ENCODE assay signal across 10 cellular contexts in the genomic region with DNA sequence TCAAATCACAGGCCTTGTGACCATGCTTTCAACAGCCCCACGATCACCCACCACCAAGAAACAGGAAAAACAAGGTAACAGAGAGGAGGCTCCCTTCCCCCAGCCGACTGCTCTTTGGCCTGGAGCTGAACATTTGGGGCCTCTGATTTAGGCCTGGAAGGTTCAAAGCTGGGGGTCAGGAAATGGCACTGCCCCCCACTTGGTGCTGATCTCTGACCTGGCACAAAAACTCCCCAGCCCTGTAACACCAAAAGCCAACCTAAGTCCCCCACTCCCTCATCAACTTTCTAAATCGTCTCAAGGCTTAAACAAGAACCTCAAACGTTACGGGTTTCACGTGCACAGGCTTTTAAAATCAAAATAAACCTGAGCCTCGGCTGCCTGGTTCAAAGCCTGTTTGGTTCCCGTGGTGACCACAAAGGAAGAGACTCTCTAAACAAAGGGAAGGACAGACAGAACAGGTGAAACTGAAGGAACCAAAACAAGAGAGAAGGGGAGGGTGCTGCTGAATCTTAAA. TPM values are rescaled to one million over a fixed set of nuclear protein-coding genes. Genes with fewer than 3 reads are reported as not detected.
DNase-seq lines count a peak whose midpoint lies in the region; ATAC-seq and TF ChIP-seq lines count a peak whose summit lies in the region.
"Had no signal": no experiment of that assay in that cellular context is flagged by ENCODE, and none has a peak within 500 bp of the region (broad histone marks: within the 10 kb centered on the region; RNA-seq: fewer than 3 reads in every experiment).

No MANE protein-coding gene starts in this region.

- H3K27ac ChIP-seq in hepatocyte (peak overlapping the region; percentile 88), subcutaneous abdominal adipose tissue (ENCODE audit: low read depth, low read length) (peak overlapping the region; percentile 57)
- H3K27ac ChIP-seq: HL-60 had no signal

- POLR2A ChIA-PET in activated CD8-positive, alpha-beta T cell treated with anti-CD3 and anti-CD28 coated beads, Interleukin-2, amount 10 ng/mL, durations not matched to agents 7 days and 5 days (lab: Charles Lee), result interaction anchor here (0.8 to 2.9 kb wide), 4 partner anchors 8 to 17 kb away, joined by 4 to 18 read pairs (median 8); no protein-coding TSS in a partner anchor

- peak overlapping the region in 2 of 5 donors; percentile 6 to 27 for H3K9ac ChIP-seq in subcutaneous abdominal adipose tissue (ENCODE audit: low read length in 5 of 5)

- H3K9me3 Mint-ChIP-seq in activated CD8-positive, alpha-beta T cell treated with anti-CD3 and anti-CD28 coated beads, Interleukin-2, amount 10 ng/mL, durations not matched to agents 7 days and 5 days (ENCODE audit: insufficient read depth), result peaks cover 11% of the 10 kb centered on the region

- H3K27me3 Mint-ChIP-seq in activated CD8-positive, alpha-beta T cell treated with anti-CD3 and anti-CD28 coated beads, Interleukin-2, amount 10 ng/mL, durations not matched to agents 7 days and 5 days (ENCODE audit: low read depth), result no peaks in the 10 kb centered on the region

- no peak for TF ChIP-seq CTCF in hepatocyte (IDR thresholded peaks at IDR 0.05; ENCODE audit: poor library complexity)

- DNase-seq in activated CD8-positive, alpha-beta memory T cell treated with anti-CD3 and anti-CD28 coated beads for 24 hours, result peak; percentile 58
- no peak for DNase-seq in activated CD8-positive, alpha-beta memory T cell treated with anti-CD3 and anti-CD28 coated beads, Interleukin-2, amount 50 U/mL, for 4 hours
- peak; percentile 66 for DNase-seq in activated CD8-positive, alpha-beta T cell treated with anti-CD3 and anti-CD28 coated beads, Interleukin-2, amount 10 ng/mL, durations not matched to agents 7 days and 5 days
- DNase-seq in hepatocyte (ENCODE audit: low spot score) (no peak), NCI-H748 treated with DMSO at 0.1 percent for 48 hours (lab: John Stamatoyannopoulos, UW) (no peak), NOMO-1 (lab: John Stamatoyannopoulos, UW; ENCODE audit: unreplicated experiment in 2 of 2) (no peak)
- DNase-seq: kidney had no signal

- H3K27ac Mint-ChIP-seq in activated CD8-positive, alpha-beta T cell treated with anti-CD3 and anti-CD28 coated beads, Interleukin-2, amount 10 ng/mL, durations not matched to agents 7 days and 5 days, result peak overlapping the region; percentile 69

- peaks cover 37% of the 10 kb centered on the region for H3K36me3 Mint-ChIP-seq in activated CD8-positive, alpha-beta T cell treated with anti-CD3 and anti-CD28 coated beads, Interleukin-2, amount 10 ng/mL, durations not matched to agents 7 days and 5 days (ENCODE audit: low read depth)

- H3K9me3 ChIP-seq in hepatocyte (ENCODE audit: low read depth), result no peaks in the 10 kb centered on the region
- H3K9me3 ChIP-seq in subcutaneous abdominal adipose tissue (ENCODE audit: control insufficient read depth in 5 of 5, low read length in 5 of 5), result no peaks in the 10 kb centered on the region

- H3K4me3 Mint-ChIP-seq in activated CD8-positive, alpha-beta T cell treated with anti-CD3 and anti-CD28 coated beads, Interleukin-2, amount 10 ng/mL, durations not matched to agents 7 days and 5 days, result peak overlapping the region; percentile 8

- H3K4me2 ChIP-seq in hepatocyte, result peak overlapping the region; percentile 8

- H3K4me1 ChIP-seq in hepatocyte (ENCODE audit: insufficient read depth), result peaks cover 56% of the 10 kb centered on the region
- H3K4me1 ChIP-seq in subcutaneous abdominal adipose tissue (ENCODE audit: control insufficient read depth in 5 of 5, insufficient read depth in 5 of 5, low read length in 5 of 5), result peaks cover 8 to 66% (median 41%) of the 10 kb centered on the region in 5 donors

- H3K36me3 ChIP-seq in hepatocyte (replicated peaks; ENCODE audit: insufficient read depth, low read depth), result no peaks in the 10 kb centered on the region
- peaks cover 0 to 23% (median 15%) of the 10 kb centered on the region in 5 donors for H3K36me3 ChIP-seq in subcutaneous abdominal adipose tissue (ENCODE audit: control insufficient read depth in 5 of 5, insufficient read depth in 5 of 5, low read length in 5 of 5)

- H4K20me1 ChIP-seq in hepatocyte (ENCODE audit: insufficient read depth, poor library complexity, severe bottlenecking), result peaks cover 8% of the 10 kb centered on the region

- H3K4me1 Mint-ChIP-seq in activated CD8-positive, alpha-beta T cell treated with anti-CD3 and anti-CD28 coated beads, Interleukin-2, amount 10 ng/mL, durations not matched to agents 7 days and 5 days (ENCODE audit: low read depth), result peaks cover 72% of the 10 kb centered on the region

- H3K9me2 ChIP-seq in hepatocyte (replicated peaks; ENCODE audit: insufficient read depth), result no peaks in the 10 kb centered on the region

- CTCF ChIA-PET in activated CD8-positive, alpha-beta T cell treated with anti-CD3 and anti-CD28 coated beads, Interleukin-2, amount 10 ng/mL, durations not matched to agents 7 days and 5 days (lab: Charles Lee), result interaction anchor here (0.9 to 3.8 kb wide), 11 partner anchors 9 to 138 kb away, joined by 3 to 21 read pairs (median 4); no protein-coding TSS in a partner anchor

- no peak overlapping the region for H3K4me3 ChIP-seq in hepatocyte
- no peak overlapping the region for H3K4me3 ChIP-seq in subcutaneous abdominal adipose tissue (ENCODE audit: low read depth in 1 of 5, low read length in 5 of 5)

- peak; percentile 65 for ATAC-seq in activated CD8-positive, alpha-beta T cell treated with anti-CD3 and anti-CD28 coated beads, Interleukin-2, amount 10 ng/mL, durations not matched to agents 7 days and 5 days
- ATAC-seq in HG02759 (IDR thresholded peaks at IDR 0.05; ENCODE audit: unreplicated experiment), result no peak

- H2AFZ ChIP-seq in hepatocyte, result no peak overlapping the region

- 29% methylated on average over 8 of the region's 8 CpGs for WGBS in hepatocyte (ENCODE audit: low lambda C conversion rate, missing lambda C conversion rate)

- peaks cover 100% of the 10 kb centered on the region for H3K79me2 ChIP-seq in hepatocyte

- H3K27me3 ChIP-seq in hepatocyte, result no peaks in the 10 kb centered on the region
- no peaks in the 10 kb centered on the region for H3K27me3 ChIP-seq in subcutaneous abdominal adipose tissue (ENCODE audit: control insufficient read depth in 5 of 5, insufficient read depth in 4 of 5, low read length in 5 of 5)

RNA-seq across cellular contexts. Expression of a gene that starts 8.9 kb away (rescaled TPM):
- 10 to 100 TPM; 51.4 to 56.1 TPM for total RNA-seq in activated CD8-positive, alpha-beta T cell treated with anti-CD3 and anti-CD28 coated beads, Interleukin-2, amount 10 ng/mL, durations not matched to agents 7 days and 5 days
- 82.2 and 88.0 TPM in 2 replicates for total RNA-seq in hepatocyte
- 157 and 163 TPM in 2 replicates for polyA plus RNA-seq in hepatocyte

Comparison
In these comparisons a context has a peak if more than half of its experiments do, and no peak if none do; other contexts are left out.
1. DNase-seq: peak in activated CD8-positive, alpha-beta memory T cell treated with anti-CD3 and anti-CD28 coated beads for 24 hours (single experiment) and activated CD8-positive, alpha-beta T cell treated with anti-CD3 and anti-CD28 coated beads, Interleukin-2, amount 10 ng/mL, durations not matched to agents 7 days and 5 days (single experiment); none in activated CD8-positive, alpha-beta memory T cell treated with anti-CD3 and anti-CD28 coated beads, Interleukin-2, amount 50 U/mL, for 4 hours (single experiment), hepatocyte (single experiment), NCI-H748 treated with DMSO at 0.1 percent for 48 hours (single experiment) and NOMO-1 (0 of 2).